In genomic region chr2:220504890-220505564, GRCh38 we compare ENCODE assay signal across 1 cellular context.
TF ChIP-seq lines count a peak whose summit lies in the region.

No MANE protein-coding gene starts in this region.

TF ChIP-seq in GM23338, 12 proteins besides CTCF, POLR2A, EP300 and RAD21 (continued from another document):
- TF ChIP-seq POLR2AphosphoS5 (IDR thresholded peaks at IDR 0.05; ENCODE audit: low read depth) (no peak), EZH2phosphoT487 (IDR thresholded peaks at IDR 0.05; ENCODE audit: unreplicated experiment) (no peak), EZH2 (IDR thresholded peaks at IDR 0.05; ENCODE audit: low read depth, unreplicated experiment) (no peak), NANOG (IDR thresholded peaks at IDR 0.05; ENCODE audit: borderline replicate concordance) (peak; percentile 89; the same call in 1 of the 2 replicates), CREB1 (CRISPR knock-in tag; IDR thresholded peaks at IDR 0.05; ENCODE audit: low read depth) (0 out of 2 replicates have a peak, but pooled peaks have one; percentile 18)
